ENCODE assay signal across 1 cellular context in the genomic region with DNA sequence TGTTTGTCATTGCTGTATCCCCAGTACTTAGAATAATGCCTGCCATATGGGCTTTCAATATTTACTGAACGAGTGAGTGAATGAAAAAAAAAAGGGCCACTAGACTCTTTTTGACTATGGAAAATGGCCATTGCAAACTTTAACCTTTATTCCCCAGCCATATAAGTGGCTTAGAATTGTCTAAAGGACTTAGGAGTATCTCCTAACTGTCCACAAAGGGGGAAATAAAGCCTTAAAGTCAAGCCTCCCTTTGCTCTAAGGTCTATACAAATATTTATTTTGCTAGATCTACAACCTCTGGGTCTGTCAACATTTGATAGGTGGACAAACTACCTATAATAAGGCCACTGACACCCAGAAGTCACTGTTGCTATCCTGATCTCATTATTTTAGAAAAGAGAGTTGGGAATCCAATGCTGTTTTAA.
TF ChIP-seq lines count a peak whose summit lies in the region.

No MANE protein-coding gene starts in this region.

TF ChIP-seq in HepG2, 621 proteins besides CTCF, POLR2A, EP300 and RAD21 (continued from another document and continues in another):
- TF ChIP-seq ZBTB3 (CRISPR knock-in tag; IDR thresholded peaks at IDR 0.05; ENCODE audit: borderline replicate concordance, low read depth) = no peak
- no peak for TF ChIP-seq ZSCAN12 (CRISPR knock-in tag; IDR thresholded peaks at IDR 0.05)
- TF ChIP-seq ZNF644 (CRISPR knock-in tag; IDR thresholded peaks at IDR 0.05; ENCODE audit: low read depth) = peak; percentile 53; the same call in 1 of the 2 replicates
- TF ChIP-seq, protein P1, sequence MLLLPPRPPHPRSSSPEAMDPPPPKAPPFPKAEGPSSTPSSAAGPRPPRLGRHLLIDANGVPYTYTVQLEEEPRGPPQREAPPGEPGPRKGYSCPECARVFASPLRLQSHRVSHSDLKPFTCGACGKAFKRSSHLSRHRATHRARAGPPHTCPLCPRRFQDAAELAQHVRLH (CRISPR knock-in tag; IDR thresholded peaks at IDR 0.05; ENCODE audit: borderline replicate concordance, low read depth) = no peak
- no peak for TF ChIP-seq MZF1 (CRISPR knock-in tag; IDR thresholded peaks at IDR 0.05; ENCODE audit: borderline replicate concordance)
- no peak for TF ChIP-seq ZNF343 (CRISPR knock-in tag; IDR thresholded peaks at IDR 0.05)
- no peak for TF ChIP-seq ZNF792 (CRISPR knock-in tag; IDR thresholded peaks at IDR 0.05)
- peak; percentile 67 for TF ChIP-seq HDAC1 (CRISPR knock-in tag; IDR thresholded peaks at IDR 0.05)
- 0 out of 2 replicates have a peak, but pooled peaks have one; percentile 72 for TF ChIP-seq ZNF816 (CRISPR knock-in tag; IDR thresholded peaks at IDR 0.05; ENCODE audit: borderline replicate concordance)
- no peak for TF ChIP-seq MAZ (IDR thresholded peaks at IDR 0.05; ENCODE audit: borderline replicate concordance, low read depth, low read length)
- no peak for TF ChIP-seq MAZ (CRISPR knock-in tag; IDR thresholded peaks at IDR 0.05; ENCODE audit: low read depth)
- no peak for TF ChIP-seq SIN3A (IDR thresholded peaks at IDR 0.05; ENCODE audit: borderline replicate concordance, low read depth, low read length)
- TF ChIP-seq USF2 (IDR thresholded peaks at IDR 0.05; ENCODE audit: low read depth, low read length) = no peak
- no peak for TF ChIP-seq USF2 (CRISPR knock-in tag; IDR thresholded peaks at IDR 0.05; ENCODE audit: borderline replicate concordance)
- no peak for TF ChIP-seq ZNF496 (CRISPR knock-in tag; IDR thresholded peaks at IDR 0.05; ENCODE audit: insufficient replicate concordance)
- TF ChIP-seq, protein P2, sequence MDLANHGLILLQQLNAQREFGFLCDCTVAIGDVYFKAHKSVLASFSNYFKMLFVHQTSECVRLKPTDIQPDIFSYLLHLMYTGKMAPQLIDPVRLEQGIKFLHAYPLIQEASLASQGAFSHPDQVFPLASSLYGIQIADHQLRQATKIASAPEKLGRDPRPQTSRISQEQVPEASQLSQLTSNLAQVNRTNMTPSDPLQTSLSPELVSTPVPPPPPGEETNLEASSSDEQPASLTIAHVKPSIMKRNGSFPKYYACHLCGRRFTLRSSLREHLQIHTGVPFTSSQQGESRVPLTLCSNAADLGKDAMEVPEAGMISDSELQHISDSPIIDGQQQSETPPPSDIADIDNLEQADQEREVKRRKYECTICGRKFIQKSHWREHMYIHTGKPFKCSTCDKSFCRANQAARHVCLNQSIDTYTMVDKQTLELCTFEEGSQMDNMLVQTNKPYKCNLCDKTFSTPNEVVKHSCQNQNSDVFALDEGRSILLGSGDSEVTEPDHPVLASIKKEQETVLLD (CRISPR knock-in tag; IDR thresholded peaks at IDR 0.05; ENCODE audit: low read depth) = no peak
- TF ChIP-seq ZNF556 (CRISPR knock-in tag; IDR thresholded peaks at IDR 0.05; ENCODE audit: borderline replicate concordance) = no peak
- TF ChIP-seq SNRNP70 (IDR thresholded peaks at IDR 0.05; ENCODE audit: low read depth, low read length) = no peak
- no peak for TF ChIP-seq HOXD1 (CRISPR knock-in tag; IDR thresholded peaks at IDR 0.05)
- TF ChIP-seq ZNF17 (CRISPR knock-in tag; IDR thresholded peaks at IDR 0.05) = no peak
- TF ChIP-seq ZNF275 (CRISPR knock-in tag; IDR thresholded peaks at IDR 0.05; ENCODE audit: borderline replicate concordance) = no peak
- TF ChIP-seq ZNF274 (CRISPR knock-in tag; IDR thresholded peaks at IDR 0.05) = no peak
- TF ChIP-seq ZNF501 (CRISPR knock-in tag; IDR thresholded peaks at IDR 0.05) = no peak
- TF ChIP-seq MAFF (IDR thresholded peaks at IDR 0.05; ENCODE audit: low read depth, low read length) = no peak
- no peak for TF ChIP-seq RBM22 (optimal IDR thresholded peaks at IDR 0.05; ENCODE audit: low read length)
- TF ChIP-seq TCF12 (IDR thresholded peaks at IDR 0.05) = no peak
- TF ChIP-seq TCF12 (CRISPR knock-in tag; IDR thresholded peaks at IDR 0.05) = peak; percentile 44; the same call in 1 of the 2 replicates
- no peak for TF ChIP-seq ZNF766 (CRISPR knock-in tag; IDR thresholded peaks at IDR 0.05; ENCODE audit: borderline replicate concordance)
- TF ChIP-seq ZNF841 (CRISPR knock-in tag; IDR thresholded peaks at IDR 0.05; ENCODE audit: borderline replicate concordance) = no peak
- no peak for TF ChIP-seq GABPA (IDR thresholded peaks at IDR 0.05; ENCODE audit: low read depth, low read length)
- TF ChIP-seq GABPA (CRISPR knock-in tag; IDR thresholded peaks at IDR 0.05; ENCODE audit: low read depth) = no peak
- no peak for TF ChIP-seq CSRNP2 (CRISPR knock-in tag; conservative IDR thresholded peaks at IDR 0.05; ENCODE audit: low read depth)
- TF ChIP-seq NR3C1 (CRISPR knock-in tag; IDR thresholded peaks at IDR 0.05) = no peak
- no peak for TF ChIP-seq NFE2L2 (IDR thresholded peaks at IDR 0.05; ENCODE audit: low read length)
- TF ChIP-seq XBP1 (CRISPR knock-in tag; IDR thresholded peaks at IDR 0.05) = no peak
- no peak for TF ChIP-seq ZNF761 (CRISPR knock-in tag; conservative IDR thresholded peaks at IDR 0.05)
- TF ChIP-seq ZNF367 (CRISPR knock-in tag; IDR thresholded peaks at IDR 0.05; ENCODE audit: borderline replicate concordance) = no peak
- TF ChIP-seq STAT5B (CRISPR knock-in tag; IDR thresholded peaks at IDR 0.05) = no peak
- no peak for TF ChIP-seq EEA1 (CRISPR knock-in tag; IDR thresholded peaks at IDR 0.05; ENCODE audit: borderline replicate concordance)
- TF ChIP-seq BCL3 (CRISPR knock-in tag; IDR thresholded peaks at IDR 0.05) = no peak
- TF ChIP-seq ZNF280B (CRISPR knock-in tag; IDR thresholded peaks at IDR 0.05; ENCODE audit: borderline replicate concordance) = no peak
- no peak for TF ChIP-seq KMT2A (CRISPR knock-in tag; IDR thresholded peaks at IDR 0.05)
- TF ChIP-seq WIZ (CRISPR knock-in tag; IDR thresholded peaks at IDR 0.05) = no peak
- no peak for TF ChIP-seq CEBPG (CRISPR knock-in tag; IDR thresholded peaks at IDR 0.05)
- peak; percentile 48 for TF ChIP-seq ZNF18 (CRISPR knock-in tag; IDR thresholded peaks at IDR 0.05; ENCODE audit: insufficient replicate concordance)
- TF ChIP-seq ZNF446 (CRISPR knock-in tag; IDR thresholded peaks at IDR 0.05) = no peak
- no peak for TF ChIP-seq BRD4 (CRISPR knock-in tag; IDR thresholded peaks at IDR 0.05)
- TF ChIP-seq PAWR (CRISPR knock-in tag; IDR thresholded peaks at IDR 0.05; ENCODE audit: borderline replicate concordance) = no peak
- peak; percentile 70 for TF ChIP-seq NR2F2 (IDR thresholded peaks at IDR 0.05; ENCODE audit: borderline replicate concordance, low read depth)
- TF ChIP-seq, protein P3, sequence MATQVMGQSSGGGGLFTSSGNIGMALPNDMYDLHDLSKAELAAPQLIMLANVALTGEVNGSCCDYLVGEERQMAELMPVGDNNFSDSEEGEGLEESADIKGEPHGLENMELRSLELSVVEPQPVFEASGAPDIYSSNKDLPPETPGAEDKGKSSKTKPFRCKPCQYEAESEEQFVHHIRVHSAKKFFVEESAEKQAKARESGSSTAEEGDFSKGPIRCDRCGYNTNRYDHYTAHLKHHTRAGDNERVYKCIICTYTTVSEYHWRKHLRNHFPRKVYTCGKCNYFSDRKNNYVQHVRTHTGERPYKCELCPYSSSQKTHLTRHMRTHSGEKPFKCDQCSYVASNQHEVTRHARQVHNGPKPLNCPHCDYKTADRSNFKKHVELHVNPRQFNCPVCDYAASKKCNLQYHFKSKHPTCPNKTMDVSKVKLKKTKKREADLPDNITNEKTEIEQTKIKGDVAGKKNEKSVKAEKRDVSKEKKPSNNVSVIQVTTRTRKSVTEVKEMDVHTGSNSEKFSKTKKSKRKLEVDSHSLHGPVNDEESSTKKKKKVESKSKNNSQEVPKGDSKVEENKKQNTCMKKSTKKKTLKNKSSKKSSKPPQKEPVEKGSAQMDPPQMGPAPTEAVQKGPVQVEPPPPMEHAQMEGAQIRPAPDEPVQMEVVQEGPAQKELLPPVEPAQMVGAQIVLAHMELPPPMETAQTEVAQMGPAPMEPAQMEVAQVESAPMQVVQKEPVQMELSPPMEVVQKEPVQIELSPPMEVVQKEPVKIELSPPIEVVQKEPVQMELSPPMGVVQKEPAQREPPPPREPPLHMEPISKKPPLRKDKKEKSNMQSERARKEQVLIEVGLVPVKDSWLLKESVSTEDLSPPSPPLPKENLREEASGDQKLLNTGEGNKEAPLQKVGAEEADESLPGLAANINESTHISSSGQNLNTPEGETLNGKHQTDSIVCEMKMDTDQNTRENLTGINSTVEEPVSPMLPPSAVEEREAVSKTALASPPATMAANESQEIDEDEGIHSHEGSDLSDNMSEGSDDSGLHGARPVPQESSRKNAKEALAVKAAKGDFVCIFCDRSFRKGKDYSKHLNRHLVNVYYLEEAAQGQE (IDR thresholded peaks at IDR 0.05; ENCODE audit: borderline replicate concordance in 1 of 2, low read depth in 1 of 2, low read length in 2 of 2) = 0 out of 4 replicates have a peak, but pooled peaks of 1 of the 2 experiments have one; percentile 16
- no peak for TF ChIP-seq ZZZ3 (CRISPR knock-in tag; IDR thresholded peaks at IDR 0.05; ENCODE audit: borderline replicate concordance)
- TF ChIP-seq REXO4 (CRISPR knock-in tag; IDR thresholded peaks at IDR 0.05; ENCODE audit: borderline replicate concordance) = no peak
- TF ChIP-seq HNF4A (CRISPR knock-in tag; IDR thresholded peaks at IDR 0.05) = peak; percentile 78
- no peak for TF ChIP-seq ZBTB25 (CRISPR knock-in tag; IDR thresholded peaks at IDR 0.05)
